Comparison of ENCODE assay signal across 1 cellular context in the genomic region with DNA sequence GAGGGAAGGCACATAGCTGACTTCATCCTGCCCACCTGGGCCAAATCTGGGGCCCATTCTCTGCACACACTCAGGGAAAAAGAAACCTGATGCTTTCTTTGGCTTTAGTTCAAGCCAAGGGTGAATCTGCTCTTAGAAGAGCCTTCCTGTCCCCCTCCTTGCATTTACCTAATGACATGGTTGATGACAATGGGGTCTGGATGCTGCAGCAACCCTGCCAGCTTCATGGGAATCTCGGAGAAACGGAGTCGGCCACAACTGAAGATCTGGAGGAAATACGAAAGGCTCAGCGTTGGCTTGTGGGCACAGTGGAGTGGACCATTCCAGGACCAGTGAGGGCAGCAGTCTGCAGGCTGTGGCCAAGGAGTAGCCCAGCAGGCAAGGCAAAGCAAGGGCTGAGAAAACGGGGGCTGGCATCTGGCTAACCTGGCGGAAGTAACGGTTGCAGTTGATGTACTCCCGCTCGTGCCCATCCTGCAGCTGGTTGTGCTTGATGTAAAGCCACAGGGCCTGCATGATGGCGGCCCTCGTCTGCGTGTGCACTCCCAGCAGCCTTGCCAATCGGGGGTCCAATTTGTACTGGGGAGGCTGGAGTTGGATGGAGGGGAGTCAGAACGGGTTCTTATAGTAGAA.
TF ChIP-seq lines count a peak whose summit lies in the region.

No MANE protein-coding gene starts in this region.

TF ChIP-seq in GM23338, 12 proteins besides CTCF, POLR2A, EP300 and RAD21:
- TF ChIP-seq, protein P1, sequence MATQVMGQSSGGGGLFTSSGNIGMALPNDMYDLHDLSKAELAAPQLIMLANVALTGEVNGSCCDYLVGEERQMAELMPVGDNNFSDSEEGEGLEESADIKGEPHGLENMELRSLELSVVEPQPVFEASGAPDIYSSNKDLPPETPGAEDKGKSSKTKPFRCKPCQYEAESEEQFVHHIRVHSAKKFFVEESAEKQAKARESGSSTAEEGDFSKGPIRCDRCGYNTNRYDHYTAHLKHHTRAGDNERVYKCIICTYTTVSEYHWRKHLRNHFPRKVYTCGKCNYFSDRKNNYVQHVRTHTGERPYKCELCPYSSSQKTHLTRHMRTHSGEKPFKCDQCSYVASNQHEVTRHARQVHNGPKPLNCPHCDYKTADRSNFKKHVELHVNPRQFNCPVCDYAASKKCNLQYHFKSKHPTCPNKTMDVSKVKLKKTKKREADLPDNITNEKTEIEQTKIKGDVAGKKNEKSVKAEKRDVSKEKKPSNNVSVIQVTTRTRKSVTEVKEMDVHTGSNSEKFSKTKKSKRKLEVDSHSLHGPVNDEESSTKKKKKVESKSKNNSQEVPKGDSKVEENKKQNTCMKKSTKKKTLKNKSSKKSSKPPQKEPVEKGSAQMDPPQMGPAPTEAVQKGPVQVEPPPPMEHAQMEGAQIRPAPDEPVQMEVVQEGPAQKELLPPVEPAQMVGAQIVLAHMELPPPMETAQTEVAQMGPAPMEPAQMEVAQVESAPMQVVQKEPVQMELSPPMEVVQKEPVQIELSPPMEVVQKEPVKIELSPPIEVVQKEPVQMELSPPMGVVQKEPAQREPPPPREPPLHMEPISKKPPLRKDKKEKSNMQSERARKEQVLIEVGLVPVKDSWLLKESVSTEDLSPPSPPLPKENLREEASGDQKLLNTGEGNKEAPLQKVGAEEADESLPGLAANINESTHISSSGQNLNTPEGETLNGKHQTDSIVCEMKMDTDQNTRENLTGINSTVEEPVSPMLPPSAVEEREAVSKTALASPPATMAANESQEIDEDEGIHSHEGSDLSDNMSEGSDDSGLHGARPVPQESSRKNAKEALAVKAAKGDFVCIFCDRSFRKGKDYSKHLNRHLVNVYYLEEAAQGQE (IDR thresholded peaks at IDR 0.05; ENCODE audit: unreplicated experiment) = no peak
- no peak for TF ChIP-seq JUNB (IDR thresholded peaks at IDR 0.05; ENCODE audit: unreplicated experiment)
- TF ChIP-seq, protein P2, sequence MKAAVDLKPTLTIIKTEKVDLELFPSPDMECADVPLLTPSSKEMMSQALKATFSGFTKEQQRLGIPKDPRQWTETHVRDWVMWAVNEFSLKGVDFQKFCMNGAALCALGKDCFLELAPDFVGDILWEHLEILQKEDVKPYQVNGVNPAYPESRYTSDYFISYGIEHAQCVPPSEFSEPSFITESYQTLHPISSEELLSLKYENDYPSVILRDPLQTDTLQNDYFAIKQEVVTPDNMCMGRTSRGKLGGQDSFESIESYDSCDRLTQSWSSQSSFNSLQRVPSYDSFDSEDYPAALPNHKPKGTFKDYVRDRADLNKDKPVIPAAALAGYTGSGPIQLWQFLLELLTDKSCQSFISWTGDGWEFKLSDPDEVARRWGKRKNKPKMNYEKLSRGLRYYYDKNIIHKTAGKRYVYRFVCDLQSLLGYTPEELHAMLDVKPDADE (IDR thresholded peaks at IDR 0.05) = no peak
- TF ChIP-seq EZH2phosphoT487 (IDR thresholded peaks at IDR 0.05; ENCODE audit: unreplicated experiment) = no peak
- TF ChIP-seq ZNF462 (CRISPR knock-in tag; IDR thresholded peaks at IDR 0.05) = no peak
- TF ChIP-seq CREB1 (CRISPR knock-in tag; IDR thresholded peaks at IDR 0.05; ENCODE audit: low read depth) = no peak
- TF ChIP-seq POLR2AphosphoS5 (IDR thresholded peaks at IDR 0.05; ENCODE audit: low read depth) = no peak
- TF ChIP-seq STAT1 (IDR thresholded peaks at IDR 0.05; ENCODE audit: unreplicated experiment) = no peak
- no peak for TF ChIP-seq ZNF114 (CRISPR knock-in tag; IDR thresholded peaks at IDR 0.05)
- no peak for TF ChIP-seq EZH2 (IDR thresholded peaks at IDR 0.05; ENCODE audit: low read depth, unreplicated experiment)
- TF ChIP-seq ZNF331 (CRISPR knock-in tag; IDR thresholded peaks at IDR 0.05; ENCODE audit: low read depth) = no peak
- TF ChIP-seq NANOG (IDR thresholded peaks at IDR 0.05; ENCODE audit: borderline replicate concordance) = no peak
TF ChIP-seq in GM23338: peak in this region for 0.
